ENCODE assay signal across 1 cellular context in genomic region chr2:42116195-42117181, GRCh38.
TF ChIP-seq lines count a peak whose summit lies in the region.

No MANE protein-coding gene starts in this region.

TF ChIP-seq in HepG2, 621 proteins besides CTCF, POLR2A, EP300 and RAD21 (continued from another document and continues in another):
- TF ChIP-seq FUBP1 (CRISPR knock-in tag; IDR thresholded peaks at IDR 0.05; ENCODE audit: borderline replicate concordance) (no peak), SIX4 (CRISPR knock-in tag; IDR thresholded peaks at IDR 0.05) (peak; percentile 82), NFATC3 (CRISPR knock-in tag; IDR thresholded peaks at IDR 0.05) (no peak), ZNF484 (CRISPR knock-in tag; IDR thresholded peaks at IDR 0.05; ENCODE audit: borderline replicate concordance, low read depth) (no peak), ZNF782 (CRISPR knock-in tag; IDR thresholded peaks at IDR 0.05; ENCODE audit: borderline replicate concordance) (no peak), THAP8 (CRISPR knock-in tag; IDR thresholded peaks at IDR 0.05; ENCODE audit: borderline replicate concordance) (no peak), RXRB (CRISPR knock-in tag; IDR thresholded peaks at IDR 0.05; ENCODE audit: borderline replicate concordance) (peak; percentile 85), FIP1L1 (IDR thresholded peaks at IDR 0.05; ENCODE audit: borderline replicate concordance, insufficient read depth, low read depth, low read length) (no peak), IRF9 (CRISPR knock-in tag; IDR thresholded peaks at IDR 0.05; ENCODE audit: borderline replicate concordance) (no peak), ATM (IDR thresholded peaks at IDR 0.05; ENCODE audit: borderline replicate concordance) (no peak), KLF16 (CRISPR knock-in tag; IDR thresholded peaks at IDR 0.05) (peak in 1 of 2 experiments; percentile 82; a peak in 2 of 4 replicates), CENPBD1 (CRISPR knock-in tag; IDR thresholded peaks at IDR 0.05; ENCODE audit: borderline replicate concordance, low read depth) (no peak), ZNF260 (CRISPR knock-in tag; IDR thresholded peaks at IDR 0.05; ENCODE audit: borderline replicate concordance, low read depth) (no peak), ZNF563 (CRISPR knock-in tag; IDR thresholded peaks at IDR 0.05) (no peak), ZMAT3 (CRISPR knock-in tag; conservative IDR thresholded peaks at IDR 0.05) (no peak), REPIN1 (CRISPR knock-in tag; IDR thresholded peaks at IDR 0.05; ENCODE audit: borderline replicate concordance, low read depth) (peak; percentile 89), ZNF549 (CRISPR knock-in tag; IDR thresholded peaks at IDR 0.05) (peak; percentile 37; the same call in 1 of the 2 replicates), HOMEZ (CRISPR knock-in tag; IDR thresholded peaks at IDR 0.05; ENCODE audit: low read depth) (0 out of 2 replicates have a peak, but pooled peaks have one; percentile 43), FOXO4 (CRISPR knock-in tag; conservative IDR thresholded peaks at IDR 0.05) (no peak), ZNF10 (CRISPR knock-in tag; IDR thresholded peaks at IDR 0.05; ENCODE audit: borderline replicate concordance, low read depth) (no peak), ZNF256 (CRISPR knock-in tag; conservative IDR thresholded peaks at IDR 0.05) (no peak), PHF20 (CRISPR knock-in tag; IDR thresholded peaks at IDR 0.05) (no peak), NFYC (CRISPR knock-in tag; IDR thresholded peaks at IDR 0.05) (0 out of 2 replicates have a peak, but pooled peaks have one; percentile 5), RFXAP (CRISPR knock-in tag; IDR thresholded peaks at IDR 0.05; ENCODE audit: borderline replicate concordance) (no peak), SSRP1 (CRISPR knock-in tag; IDR thresholded peaks at IDR 0.05) (no peak), FOXM1 (CRISPR knock-in tag; IDR thresholded peaks at IDR 0.05) (no peak), ATRX (CRISPR knock-in tag; IDR thresholded peaks at IDR 0.05; ENCODE audit: borderline replicate concordance) (no peak), RBM39 (IDR thresholded peaks at IDR 0.05; ENCODE audit: low read depth, low read length, poor library complexity, severe bottlenecking) (no peak), ZXDC (CRISPR knock-in tag; IDR thresholded peaks at IDR 0.05) (no peak), SKI (IDR thresholded peaks at IDR 0.05; ENCODE audit: partially characterized antibody) (peak; percentile 80)
- TF ChIP-seq, protein P1, sequence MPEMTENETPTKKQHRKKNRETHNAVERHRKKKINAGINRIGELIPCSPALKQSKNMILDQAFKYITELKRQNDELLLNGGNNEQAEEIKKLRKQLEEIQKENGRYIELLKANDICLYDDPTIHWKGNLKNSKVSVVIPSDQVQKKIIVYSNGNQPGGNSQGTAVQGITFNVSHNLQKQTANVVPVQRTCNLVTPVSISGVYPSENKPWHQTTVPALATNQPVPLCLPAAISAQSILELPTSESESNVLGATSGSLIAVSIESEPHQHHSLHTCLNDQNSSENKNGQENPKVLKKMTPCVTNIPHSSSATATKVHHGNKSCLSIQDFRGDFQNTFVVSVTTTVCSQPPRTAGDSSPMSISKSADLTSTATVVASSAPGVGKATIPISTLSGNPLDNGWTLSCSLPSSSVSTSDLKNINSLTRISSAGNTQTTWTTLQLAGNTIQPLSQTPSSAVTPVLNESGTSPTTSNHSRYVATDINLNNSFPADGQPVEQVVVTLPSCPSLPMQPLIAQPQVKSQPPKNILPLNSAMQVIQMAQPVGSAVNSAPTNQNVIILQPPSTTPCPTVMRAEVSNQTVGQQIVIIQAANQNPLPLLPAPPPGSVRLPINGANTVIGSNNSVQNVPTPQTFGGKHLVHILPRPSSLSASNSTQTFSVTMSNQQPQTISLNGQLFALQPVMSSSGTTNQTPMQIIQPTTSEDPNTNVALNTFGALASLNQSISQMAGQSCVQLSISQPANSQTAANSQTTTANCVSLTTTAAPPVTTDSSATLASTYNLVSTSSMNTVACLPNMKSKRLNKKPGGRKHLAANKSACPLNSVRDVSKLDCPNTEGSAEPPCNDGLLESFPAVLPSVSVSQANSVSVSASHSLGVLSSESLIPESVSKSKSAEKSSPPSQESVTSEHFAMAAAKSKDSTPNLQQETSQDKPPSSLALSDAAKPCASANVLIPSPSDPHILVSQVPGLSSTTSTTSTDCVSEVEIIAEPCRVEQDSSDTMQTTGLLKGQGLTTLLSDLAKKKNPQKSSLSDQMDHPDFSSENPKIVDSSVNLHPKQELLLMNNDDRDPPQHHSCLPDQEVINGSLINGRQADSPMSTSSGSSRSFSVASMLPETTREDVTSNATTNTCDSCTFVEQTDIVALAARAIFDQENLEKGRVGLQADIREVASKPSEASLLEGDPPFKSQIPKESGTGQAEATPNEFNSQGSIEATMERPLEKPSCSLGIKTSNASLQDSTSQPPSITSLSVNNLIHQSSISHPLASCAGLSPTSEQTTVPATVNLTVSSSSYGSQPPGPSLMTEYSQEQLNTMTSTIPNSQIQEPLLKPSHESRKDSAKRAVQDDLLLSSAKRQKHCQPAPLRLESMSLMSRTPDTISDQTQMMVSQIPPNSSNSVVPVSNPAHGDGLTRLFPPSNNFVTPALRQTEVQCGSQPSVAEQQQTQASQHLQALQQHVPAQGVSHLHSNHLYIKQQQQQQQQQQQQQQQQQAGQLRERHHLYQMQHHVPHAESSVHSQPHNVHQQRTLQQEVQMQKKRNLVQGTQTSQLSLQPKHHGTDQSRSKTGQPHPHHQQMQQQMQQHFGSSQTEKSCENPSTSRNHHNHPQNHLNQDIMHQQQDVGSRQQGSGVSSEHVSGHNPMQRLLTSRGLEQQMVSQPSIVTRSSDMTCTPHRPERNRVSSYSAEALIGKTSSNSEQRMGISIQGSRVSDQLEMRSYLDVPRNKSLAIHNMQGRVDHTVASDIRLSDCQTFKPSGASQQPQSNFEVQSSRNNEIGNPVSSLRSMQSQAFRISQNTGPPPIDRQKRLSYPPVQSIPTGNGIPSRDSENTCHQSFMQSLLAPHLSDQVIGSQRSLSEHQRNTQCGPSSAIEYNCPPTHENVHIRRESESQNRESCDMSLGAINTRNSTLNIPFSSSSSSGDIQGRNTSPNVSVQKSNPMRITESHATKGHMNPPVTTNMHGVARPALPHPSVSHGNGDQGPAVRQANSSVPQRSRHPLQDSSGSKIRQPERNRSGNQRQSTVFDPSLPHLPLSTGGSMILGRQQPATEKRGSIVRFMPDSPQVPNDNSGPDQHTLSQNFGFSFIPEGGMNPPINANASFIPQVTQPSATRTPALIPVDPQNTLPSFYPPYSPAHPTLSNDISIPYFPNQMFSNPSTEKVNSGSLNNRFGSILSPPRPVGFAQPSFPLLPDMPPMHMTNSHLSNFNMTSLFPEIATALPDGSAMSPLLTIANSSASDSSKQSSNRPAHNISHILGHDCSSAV (CRISPR knock-in tag; IDR thresholded peaks at IDR 0.05; ENCODE audit: borderline replicate concordance) = no peak
- TF ChIP-seq, protein P2, sequence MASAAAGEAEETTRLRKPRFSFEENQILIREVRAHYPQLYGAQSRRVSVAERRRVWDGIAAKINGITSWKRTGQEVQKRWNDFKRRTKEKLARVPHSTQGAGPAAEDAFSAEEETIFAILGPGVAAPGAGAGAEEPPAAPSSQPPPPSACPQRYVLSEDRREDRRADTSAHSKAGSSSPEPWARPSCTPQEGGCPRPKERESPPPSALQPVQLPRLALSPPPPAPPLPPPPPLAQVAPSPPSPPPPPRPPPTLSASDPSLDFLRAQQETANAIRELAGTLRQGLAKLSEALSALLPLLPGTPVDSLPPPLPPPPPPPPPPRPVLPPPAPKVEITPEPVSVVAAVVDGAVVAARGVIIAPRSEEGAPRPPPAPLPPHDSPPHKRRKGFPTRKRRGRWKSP (CRISPR knock-in tag; IDR thresholded peaks at IDR 0.05) = no peak
- TF ChIP-seq, protein P3, sequence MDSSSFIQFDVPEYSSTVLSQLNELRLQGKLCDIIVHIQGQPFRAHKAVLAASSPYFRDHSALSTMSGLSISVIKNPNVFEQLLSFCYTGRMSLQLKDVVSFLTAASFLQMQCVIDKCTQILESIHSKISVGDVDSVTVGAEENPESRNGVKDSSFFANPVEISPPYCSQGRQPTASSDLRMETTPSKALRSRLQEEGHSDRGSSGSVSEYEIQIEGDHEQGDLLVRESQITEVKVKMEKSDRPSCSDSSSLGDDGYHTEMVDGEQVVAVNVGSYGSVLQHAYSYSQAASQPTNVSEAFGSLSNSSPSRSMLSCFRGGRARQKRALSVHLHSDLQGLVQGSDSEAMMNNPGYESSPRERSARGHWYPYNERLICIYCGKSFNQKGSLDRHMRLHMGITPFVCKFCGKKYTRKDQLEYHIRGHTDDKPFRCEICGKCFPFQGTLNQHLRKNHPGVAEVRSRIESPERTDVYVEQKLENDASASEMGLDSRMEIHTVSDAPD (CRISPR knock-in tag; IDR thresholded peaks at IDR 0.05) = peak; percentile 94
- TF ChIP-seq, protein P4, sequence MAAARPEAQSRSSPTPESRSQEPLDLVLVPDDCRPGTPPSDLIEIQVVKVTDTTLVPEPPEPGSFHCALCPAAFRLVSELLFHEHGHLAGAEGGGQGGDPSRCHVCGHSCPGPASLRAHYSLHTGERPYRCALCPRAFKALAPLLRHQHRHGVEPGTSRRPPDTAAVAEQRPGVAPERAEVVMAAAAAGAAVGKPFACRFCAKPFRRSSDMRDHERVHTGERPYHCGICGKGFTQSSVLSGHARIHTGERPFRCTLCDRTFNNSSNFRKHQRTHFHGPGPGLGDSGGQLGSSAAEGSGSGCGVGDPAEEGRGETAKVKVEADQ (CRISPR knock-in tag; IDR thresholded peaks at IDR 0.05; ENCODE audit: borderline replicate concordance) = peak; percentile 5; the same call in 1 of the 2 replicates
